In the genomic region with DNA sequence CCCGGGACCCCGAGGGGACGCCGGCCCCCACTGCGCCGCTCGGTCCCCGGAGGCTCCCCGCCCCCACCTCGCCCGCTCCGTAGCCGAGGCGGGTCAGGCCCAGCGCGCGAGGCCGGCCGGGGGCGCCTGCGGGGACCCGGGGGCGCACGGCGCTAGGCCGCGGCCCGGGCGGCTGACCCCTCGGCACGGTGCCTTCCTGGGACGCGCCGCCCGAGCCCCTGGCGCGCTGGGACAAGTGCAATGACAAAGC, we compare ENCODE assay signal across 8 cellular contexts. TPM values are rescaled to one million over a fixed set of nuclear protein-coding genes. Genes with fewer than 3 reads are reported as not detected.
DNase-seq lines count a peak whose midpoint lies in the region; ATAC-seq, FAIRE-seq and TF ChIP-seq lines count a peak whose summit lies in the region.

No MANE protein-coding gene starts in this region.

- H4K91ac ChIP-seq in IMR-90 (ENCODE audit: insufficient read depth, low read depth, low read length), result no peak overlapping the region; the same call in 1 of the 2 replicates

- H3K4me3 ChIP-seq in IMR-90 (ENCODE audit: insufficient read depth, low read depth, low read length) (peak overlapping the region; percentile 78), prostate gland (peak overlapping the region; percentile 69 to 96)

- H2AK9ac ChIP-seq in IMR-90 (replicated peaks; ENCODE audit: low read depth, low read length, poor library complexity), result peak overlapping the region; percentile 85

- peak overlapping the region; percentile 76 for H3K9ac ChIP-seq in IMR-90 (ENCODE audit: low read depth, low read length)

- H3K4me1 ChIP-seq in IMR-90 (ENCODE audit: control insufficient read depth, insufficient read depth, low read length) (peaks cover 4% of the 10 kb centered on the region; the same call in 1 of the 2 replicates), prostate gland (replicated peaks) (no peaks in the 10 kb centered on the region)

- TF ChIP-seq CTCF in IMR-90 (conservative IDR thresholded peaks at IDR 0.05; ENCODE audit: low read depth, low read length), result no peak
- no peak for TF ChIP-seq CTCF in prostate gland (IDR thresholded peaks at IDR 0.05)

- H3K9me3 ChIP-seq in IMR-90 (ENCODE audit: control insufficient read depth, insufficient read depth, low read length) (no peaks in the 10 kb centered on the region), prostate gland (no peaks in the 10 kb centered on the region)

- H3K27me3 ChIP-seq in IMR-90 (ENCODE audit: control insufficient read depth, insufficient read depth, low read length) (no peaks in the 10 kb centered on the region), prostate gland (replicated peaks; ENCODE audit: insufficient read depth) (no peaks in the 10 kb centered on the region)

- H3K4ac ChIP-seq in IMR-90 (ENCODE audit: low read depth, low read length), result peak overlapping the region; percentile 87; the same call in 1 of the 2 replicates

- peaks cover 13% of the 10 kb centered on the region; the same call in 1 of the 2 replicates for H3K9me1 ChIP-seq in IMR-90 (ENCODE audit: insufficient read depth, low read length)

- H4K5ac ChIP-seq in IMR-90 (ENCODE audit: low read depth, low read length), result no peak overlapping the region

- no peak for FAIRE-seq in H54 (lab: Jason Lieb, UNC)

- no peak for TF ChIP-seq RAD21 in IMR-90 (IDR thresholded peaks at IDR 0.05; ENCODE audit: low read length)

- POLR2A ChIA-PET in IMR-90 (lab: Charles Lee; ENCODE audit: unreplicated experiment), result no interaction called here

- H2BK5ac ChIP-seq in IMR-90 (ENCODE audit: low read depth, low read length, poor library complexity, severe bottlenecking), result peak overlapping the region; percentile 84

- no peak overlapping the region for H3K18ac ChIP-seq in IMR-90 (ENCODE audit: low read depth, low read length)

- peak overlapping the region; percentile 89 for H3K27ac ChIP-seq in IMR-90 (ENCODE audit: insufficient read depth, low read length)
- H3K27ac ChIP-seq in epithelial cell of prostate, result peak overlapping the region; percentile 87
- peak overlapping the region; percentile 95 to 100 for H3K27ac ChIP-seq in prostate gland

- H2BK20ac ChIP-seq in IMR-90 (ENCODE audit: low read depth, low read length), result no peak overlapping the region

- peaks cover 18 to 57% of the 10 kb centered on the region in 2 experiments for H3K79me1 ChIP-seq in IMR-90 (ENCODE audit: low read depth in 1 of 2, low read length in 2 of 2)

- BruUV-seq in IMR-90 (replicated peaks; lab: Mats Ljungman, UMichigan), result no TSS peak

- ATAC-seq in GM18511 (IDR thresholded peaks at IDR 0.05; ENCODE audit: unreplicated experiment), result peak; percentile 3
- ATAC-seq in IMR-90 (ENCODE audit: low read depth), result no peak

- H2BK15ac ChIP-seq in IMR-90 (ENCODE audit: low read depth, low read length), result no peak overlapping the region

- 0% methylated on average over 28 of the region's 37 CpGs; no CpG with 5 or more reads in 1 of the 2 experiments for WGBS in IMR-90 (ENCODE audit: extremely low coverage in 2 of 2, insufficient read length in 1 of 2), 2 experiments
- 0% methylated on average over 2 of the region's 37 CpGs for WGBS in prostate gland

- no peak overlapping the region for H3K23ac ChIP-seq in IMR-90 (ENCODE audit: low read depth, low read length)

- H4K20me1 ChIP-seq in IMR-90 (ENCODE audit: insufficient read depth, low read length), result peaks cover 24% of the 10 kb centered on the region; the same call in 1 of the 2 replicates

- no peak; the same call in 1 of the 2 replicates for TF ChIP-seq POLR2A in IMR-90 (IDR thresholded peaks at IDR 0.05; ENCODE audit: low read depth, low read length)
- no peak for TF ChIP-seq POLR2A in prostate gland (IDR thresholded peaks at IDR 0.05)
- no peak for TF ChIP-seq POLR2A in H54 (IDR thresholded peaks at IDR 0.05; ENCODE audit: low read depth, low read length)

- dilution Hi-C loops in IMR-90 (cut with HindIII; ENCODE audit: low sequenced_read_pairs, unreplicated experiment), result no loop called here

- no peak overlapping the region for H2BK120ac ChIP-seq in IMR-90 (ENCODE audit: low read depth, low read length)

- H3K4me2 ChIP-seq in IMR-90 (ENCODE audit: low read depth, low read length), result no peak overlapping the region

- H3K36me3 ChIP-seq in IMR-90 (ENCODE audit: control insufficient read depth, insufficient read depth, low read length) (0 out of 2 replicates have a peak, but pooled peaks cover 2% of the 10 kb centered on the region), prostate gland (no peaks in the 10 kb centered on the region)

- H2AFZ ChIP-seq in IMR-90 (replicated peaks; ENCODE audit: low read length, poor library complexity), result peak overlapping the region; percentile 93

- CTCF ChIA-PET in IMR-90 (lab: Yijun Ruan, JAX), result no interaction called here

- DNase-seq in IMR-90 (no peak), epithelial cell of prostate (ENCODE audit: low read depth, low spot score) (no peak), prostate gland (ENCODE audit: low spot score) (no peak), kidney tubule cell (ENCODE audit: low spot score) (no peak), H54 (ENCODE audit: insufficient read length, low spot score) (no peak), AG08396 (ENCODE audit: low spot score) (no peak), SHP77 (lab: John Stamatoyannopoulos, UW) (no peak)

- in situ Hi-C loops in IMR-90 (cut with MboI; ENCODE audit: low sequenced_read_pairs), result no loop called here

- no peak overlapping the region for H3K14ac ChIP-seq in IMR-90 (replicated peaks; ENCODE audit: low read depth, low read length)

- intact Hi-C loops in IMR-90 (cut with micrococcal nuclease), result loop anchor here (5.0 kb wide), 2 partner anchors 174 to 259 kb away; a partner anchor contains a TSS
- intact Hi-C loops in prostate gland (cut with DNase I), result loop anchor here (5.0 to 10.0 kb wide), 3 partner anchors 71 to 172 kb away; a partner anchor contains a TSS

- no peak overlapping the region for H2AK5ac ChIP-seq in IMR-90 (ENCODE audit: low read depth, low read length)

- no peak overlapping the region for H3K56ac ChIP-seq in IMR-90 (ENCODE audit: extremely low read depth, insufficient read depth, low read length)

- no peak overlapping the region; a peak in 1 of 4 replicates for H4K8ac ChIP-seq in IMR-90 (ENCODE audit: low read depth in 2 of 2, low read length in 2 of 2)

TF ChIP-seq in IMR-90, 13 proteins besides CTCF, POLR2A, EP300 and RAD21:
- TF ChIP-seq, protein P1, sequence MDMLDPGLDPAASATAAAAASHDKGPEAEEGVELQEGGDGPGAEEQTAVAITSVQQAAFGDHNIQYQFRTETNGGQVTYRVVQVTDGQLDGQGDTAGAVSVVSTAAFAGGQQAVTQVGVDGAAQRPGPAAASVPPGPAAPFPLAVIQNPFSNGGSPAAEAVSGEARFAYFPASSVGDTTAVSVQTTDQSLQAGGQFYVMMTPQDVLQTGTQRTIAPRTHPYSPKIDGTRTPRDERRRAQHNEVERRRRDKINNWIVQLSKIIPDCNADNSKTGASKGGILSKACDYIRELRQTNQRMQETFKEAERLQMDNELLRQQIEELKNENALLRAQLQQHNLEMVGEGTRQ (IDR thresholded peaks at IDR 0.05; ENCODE audit: low read depth, low read length), result no peak
- no peak for TF ChIP-seq NFE2L2 (IDR thresholded peaks at IDR 0.05; ENCODE audit: low read depth, low read length)
- TF ChIP-seq RCOR1 (IDR thresholded peaks at IDR 0.05; ENCODE audit: insufficient replicate concordance, low read length), result no peak
- no peak for TF ChIP-seq MAFK (IDR thresholded peaks at IDR 0.05; ENCODE audit: low read depth, low read length)
- TF ChIP-seq CEBPB (IDR thresholded peaks at IDR 0.05; ENCODE audit: low read depth, low read length), result no peak
- TF ChIP-seq SMC3 (IDR thresholded peaks at IDR 0.05; ENCODE audit: low read depth, low read length), result no peak
- TF ChIP-seq CHD1 (IDR thresholded peaks at IDR 0.05; ENCODE audit: low read depth, low read length), result no peak
- no peak for TF ChIP-seq MAZ (IDR thresholded peaks at IDR 0.05; ENCODE audit: borderline replicate concordance, low read depth, low read length)
- TF ChIP-seq, protein P2, sequence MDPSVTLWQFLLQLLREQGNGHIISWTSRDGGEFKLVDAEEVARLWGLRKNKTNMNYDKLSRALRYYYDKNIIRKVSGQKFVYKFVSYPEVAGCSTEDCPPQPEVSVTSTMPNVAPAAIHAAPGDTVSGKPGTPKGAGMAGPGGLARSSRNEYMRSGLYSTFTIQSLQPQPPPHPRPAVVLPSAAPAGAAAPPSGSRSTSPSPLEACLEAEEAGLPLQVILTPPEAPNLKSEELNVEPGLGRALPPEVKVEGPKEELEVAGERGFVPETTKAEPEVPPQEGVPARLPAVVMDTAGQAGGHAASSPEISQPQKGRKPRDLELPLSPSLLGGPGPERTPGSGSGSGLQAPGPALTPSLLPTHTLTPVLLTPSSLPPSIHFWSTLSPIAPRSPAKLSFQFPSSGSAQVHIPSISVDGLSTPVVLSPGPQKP (IDR thresholded peaks at IDR 0.05; ENCODE audit: borderline replicate concordance, low read depth, low read length), result no peak
- no peak for TF ChIP-seq MXI1 (IDR thresholded peaks at IDR 0.05; ENCODE audit: borderline replicate concordance, low read depth, low read length)
- no peak for TF ChIP-seq RFX5 (IDR thresholded peaks at IDR 0.05; ENCODE audit: low read depth, low read length)
- TF ChIP-seq BHLHE40 (IDR thresholded peaks at IDR 0.05; ENCODE audit: low read depth, low read length), result no peak
TF ChIP-seq in IMR-90: peak in this region for 0.

RNA-seq across cellular contexts. Expression of a gene that starts 1.2 kb away (rescaled TPM):
- total RNA-seq in IMR-90 (2012; rRNA removed), result 20.3 and 21.9 TPM in 2 replicates
- 16.5 and 20.6 TPM in 2 replicates for polyA plus RNA-seq in IMR-90 (2012; rRNA removed)
- polyA plus RNA-seq in IMR-90 (2012; cell fraction: cytosol; rRNA removed), result 9.5 and 12.3 TPM in 2 replicates
- polyA plus RNA-seq in IMR-90 (2012; cell fraction: nucleus; rRNA removed; ENCODE audit: low replicate concordance), result 9.2 and 22.4 TPM in 2 replicates
- 10 to 100 TPM; 40.7 to 49.9 TPM for total RNA-seq in prostate gland
